In genomic region chr16:48887646-48888045, GRCh38 we compare ENCODE assay signal across 17 cellular contexts.
DNase-seq lines count a peak whose midpoint lies in the region; TF ChIP-seq lines count a peak whose summit lies in the region.
"Had no signal": no experiment of that assay in that cellular context is flagged by ENCODE, and none has a peak within 500 bp of the region (broad histone marks: within the 10 kb centered on the region; RNA-seq: fewer than 3 reads in every experiment).

No MANE protein-coding gene starts in this region.

- peak; percentile 35 for DNase-seq in cardiac septum (ENCODE audit: low spot score)
- no peak for DNase-seq in right atrium auricular region (ENCODE audit: low spot score)
- peak; percentile 68 for DNase-seq in M059J (ENCODE audit: low read depth)
- no peak for DNase-seq in trophoblast cell
- DNase-seq in NCI-H2107 treated with DMSO at 0.1 percent for 48 hours (lab: John Stamatoyannopoulos, UW; ENCODE audit: unreplicated experiment), result no peak
- no peak for DNase-seq in NCI-H226
- DNase-seq: AML-193; Caco-2; Calu3; CD4-positive, alpha-beta T cell; CD8-positive, alpha-beta T cell; DMS79 treated with DMSO at 0.1 percent for 48 hours; GF-D8 had no signal

- no peak overlapping the region for H2AFZ ChIP-seq in trophoblast cell (ENCODE audit: insufficient read depth, low read length, poor library complexity)

- H3K23ac ChIP-seq in trophoblast cell (ENCODE audit: low read length), result no peak overlapping the region

- H3K4me1 ChIP-seq in right atrium auricular region, result no peaks in the 10 kb centered on the region
- no peaks in the 10 kb centered on the region for H3K4me1 ChIP-seq in trophoblast cell (ENCODE audit: control insufficient read depth in 1 of 2, insufficient read depth in 2 of 2, low read length in 2 of 2)
- H3K4me1 ChIP-seq: A549, Caco-2 had no signal

- no peak overlapping the region for H2AK5ac ChIP-seq in trophoblast cell (ENCODE audit: low read length)

- TF ChIP-seq CTCF in right atrium auricular region (IDR thresholded peaks at IDR 0.05), result no peak

- H3K79me2 ChIP-seq in trophoblast cell (ENCODE audit: control insufficient read depth, insufficient read depth, low read length, poor library complexity), result no peaks in the 10 kb centered on the region

- H3K4me2 ChIP-seq in trophoblast cell (ENCODE audit: low read length), result no peak overlapping the region
- H3K4me2 ChIP-seq: A549; BLaER1 treated with 17β-estradiol and CSF1 and Interleukin-3, amounts not matched to agents 10 nM and 100 nM had no signal

- no peak overlapping the region for H3K4ac ChIP-seq in trophoblast cell (ENCODE audit: low read depth, low read length)

- no peaks in the 10 kb centered on the region for H3K36me3 ChIP-seq in right atrium auricular region
- H3K36me3 ChIP-seq in trophoblast cell (ENCODE audit: control insufficient read depth in 1 of 2, insufficient read depth in 2 of 2, low read length in 2 of 2), result no peaks in the 10 kb centered on the region
- H3K36me3 ChIP-seq: BLaER1 treated with 17β-estradiol and CSF1 and Interleukin-3, amounts not matched to agents 10 nM and 100 nM had no signal

- intact Hi-C loops in cardiac septum (cut with DNase I), result no loop called here

- H4K12ac ChIP-seq in trophoblast cell (ENCODE audit: low read depth, low read length), result no peak overlapping the region

- H3K27ac ChIP-seq in right atrium auricular region (no peak overlapping the region), trophoblast cell (ENCODE audit: low read depth, low read length) (no peak overlapping the region)
- H3K27ac ChIP-seq: 22Rv1; A549; BLaER1 treated with 17β-estradiol and CSF1 and Interleukin-3, amounts not matched to agents 10 nM and 100 nM; C4-2B had no signal

- H3K9ac ChIP-seq in trophoblast cell (ENCODE audit: low read length), result peak overlapping the region; percentile 50
- H3K9ac ChIP-seq: BLaER1 treated with 17β-estradiol and CSF1 and Interleukin-3, amounts not matched to agents 10 nM and 100 nM had no signal

- H3K14ac ChIP-seq in trophoblast cell (ENCODE audit: low read length), result no peak overlapping the region

- H3K4me3 ChIP-seq in right atrium auricular region (no peak overlapping the region), trophoblast cell (ENCODE audit: low read depth, low read length) (no peak overlapping the region)
- H3K4me3 ChIP-seq: A549; BLaER1 treated with 17β-estradiol and CSF1 and Interleukin-3, amounts not matched to agents 10 nM and 100 nM had no signal

- H2BK5ac ChIP-seq in trophoblast cell (ENCODE audit: low read depth, low read length, poor library complexity), result no peak overlapping the region

- H4K91ac ChIP-seq in trophoblast cell (ENCODE audit: low read depth, low read length), result no peak overlapping the region

- H3K79me1 ChIP-seq in trophoblast cell (ENCODE audit: low read length), result no peaks in the 10 kb centered on the region

- H3K18ac ChIP-seq in trophoblast cell (ENCODE audit: low read length), result no peak overlapping the region

- no peak overlapping the region for H2BK12ac ChIP-seq in trophoblast cell (ENCODE audit: low read length)

- WGBS in trophoblast cell (ENCODE audit: extremely low coverage, insufficient coverage, insufficient read length), result no CpG with 5 or more reads among the region's 7 CpGs

- H2BK120ac ChIP-seq in trophoblast cell (ENCODE audit: insufficient read depth, low read length, poor library complexity), result no peak overlapping the region

- H3K27me3 ChIP-seq in right atrium auricular region, result no peaks in the 10 kb centered on the region
- no peaks in the 10 kb centered on the region for H3K27me3 ChIP-seq in trophoblast cell (ENCODE audit: insufficient read depth, low read length)
- H3K27me3 ChIP-seq: BLaER1 treated with 17β-estradiol and CSF1 and Interleukin-3, amounts not matched to agents 10 nM and 100 nM had no signal

- no peaks in the 10 kb centered on the region for H3K9me3 ChIP-seq in right atrium auricular region
- H3K9me3 ChIP-seq in trophoblast cell (ENCODE audit: insufficient read depth, low read depth, low read length), result peaks cover 1% of the 10 kb centered on the region
- H3K9me3 ChIP-seq: A549; BLaER1 treated with 17β-estradiol and CSF1 and Interleukin-3, amounts not matched to agents 10 nM and 100 nM; Caco-2 had no signal

- H4K8ac ChIP-seq in trophoblast cell (ENCODE audit: low read depth, low read length), result no peak overlapping the region

Comparison
In these comparisons a context has a peak if more than half of its experiments do, and no peak if none do; other contexts are left out.
1. DNase-seq: peak in cardiac septum (single experiment) and M059J (single experiment); none in right atrium auricular region (single experiment), trophoblast cell (0 of 2), NCI-H2107 treated with DMSO at 0.1 percent for 48 hours (single experiment) and NCI-H226 (single experiment).